ENCODE assay signal across 14 cellular contexts in the genomic region with DNA sequence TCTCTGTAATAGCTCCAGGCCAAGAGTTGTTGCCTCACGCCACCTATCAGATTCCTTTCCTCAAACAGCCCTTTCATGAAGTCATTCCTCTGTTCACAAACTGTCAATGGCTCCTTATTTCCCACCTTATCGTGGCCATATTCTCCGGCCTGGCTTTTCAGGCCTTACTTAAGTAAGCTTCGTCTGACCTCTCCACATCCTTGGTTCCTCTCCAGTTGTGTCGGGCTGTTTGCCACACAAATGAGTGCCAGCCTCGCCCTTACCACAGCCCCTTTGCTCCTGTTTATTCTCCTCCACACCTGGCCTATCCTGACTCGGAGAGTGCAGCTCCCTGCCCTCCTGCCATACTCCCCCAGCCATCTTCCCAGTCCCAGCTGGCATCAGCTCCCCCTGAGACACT. TPM values are rescaled to one million over a fixed set of nuclear protein-coding genes. Genes with fewer than 3 reads are reported as not detected.
DNase-seq lines count a peak whose midpoint lies in the region; ATAC-seq, FAIRE-seq and TF ChIP-seq lines count a peak whose summit lies in the region.
"Had no signal": no experiment of that assay in that cellular context is flagged by ENCODE, and none has a peak within 500 bp of the region (broad histone marks: within the 10 kb centered on the region; RNA-seq: fewer than 3 reads in every experiment).

No MANE protein-coding gene starts in this region.

- peak overlapping the region in 2 of 3 donors; percentile 66 to 80 for H3K27ac Mint-ChIP-seq in IgD-negative memory B cell
- peak overlapping the region; percentile 6 for H3K27ac Mint-ChIP-seq in osteocyte (ENCODE audit: unreplicated experiment)

- TF ChIP-seq CTCF in coronary artery (IDR thresholded peaks at IDR 0.05) (no peak), osteocyte (IDR thresholded peaks at IDR 0.05) (no peak)

- ATAC-seq in GM19467 (IDR thresholded peaks at IDR 0.05; ENCODE audit: unreplicated experiment) (no peak), HG03457 (IDR thresholded peaks at IDR 0.05; ENCODE audit: unreplicated experiment) (no peak)

- H3K27me3 Mint-ChIP-seq in IgD-negative memory B cell (no peaks in the 10 kb centered on the region), osteocyte (ENCODE audit: unreplicated experiment) (no peaks in the 10 kb centered on the region)

- no peaks in the 10 kb centered on the region for H3K9me3 ChIP-seq in BLaER1 treated with 17β-estradiol and CSF1 and Interleukin-3, amounts not matched to agents 10 nM and 100 nM (replicated peaks in 1 of 11)

- FAIRE-seq in frontal cortex (lab: Jason Lieb, UNC), result no peak
- FAIRE-seq: D721Med, endothelial cell of umbilical vein, H54 had no signal

- H3K27me3 ChIP-seq in BLaER1 treated with 17β-estradiol and CSF1 and Interleukin-3, amounts not matched to agents 10 nM and 100 nM, result no peaks in the 10 kb centered on the region

- H3K4me1 ChIP-seq in BLaER1 treated with 17β-estradiol and CSF1 and Interleukin-3, amounts not matched to agents 10 nM and 100 nM, result peaks cover 50 to 75% (median 66%) of the 10 kb centered on the region in 10 experiments

- H3K4me3 Mint-ChIP-seq in IgD-negative memory B cell (peak overlapping the region in 3 of 4 donors; percentile 73 to 87 (median 77)), osteocyte (ENCODE audit: unreplicated experiment) (peak overlapping the region; percentile 30)

- peak; percentile 69 for DNase-seq in coronary artery (ENCODE audit: low spot score)
- peak; percentile 42 for DNase-seq in osteocyte (ENCODE audit: extremely low spot score, unreplicated experiment)
- no peak for DNase-seq in frontal cortex (ENCODE audit: low spot score in 2 of 2)
- DNase-seq in HCEC 1CT, result no peak
- DNase-seq: hippocampal formation, NCI-H187 had no signal

- H3K36me3 ChIP-seq in BLaER1 treated with 17β-estradiol and CSF1 and Interleukin-3, amounts not matched to agents 10 nM and 100 nM, result peaks cover 25 to 47% (median 33%) of the 10 kb centered on the region in 11 experiments

- H3K27ac ChIP-seq in BLaER1 treated with 17β-estradiol and CSF1 and Interleukin-3, amounts not matched to agents 10 nM and 100 nM, result no peak overlapping the region
- no peak overlapping the region for H3K27ac ChIP-seq in coronary artery
- H3K27ac ChIP-seq: SK-N-MC had no signal

- no peak overlapping the region for H3K4me3 ChIP-seq in BLaER1 treated with 17β-estradiol and CSF1 and Interleukin-3, amounts not matched to agents 10 nM and 100 nM
- H3K4me3 ChIP-seq in coronary artery, result no peak overlapping the region
- H3K4me3 ChIP-seq: SK-N-MC had no signal

- H3K36me3 Mint-ChIP-seq in IgD-negative memory B cell, result peaks cover 3% of the 10 kb centered on the region
- peaks cover 9% of the 10 kb centered on the region for H3K36me3 Mint-ChIP-seq in osteocyte (ENCODE audit: unreplicated experiment)

- peak overlapping the region in 1 of 11 experiments; percentile 66; a peak in 1 of 22 replicates for H3K9ac ChIP-seq in BLaER1 treated with 17β-estradiol and CSF1 and Interleukin-3, amounts not matched to agents 10 nM and 100 nM

- H3K4me2 ChIP-seq in BLaER1 treated with 17β-estradiol and CSF1 and Interleukin-3, amounts not matched to agents 10 nM and 100 nM, result peak overlapping the region in 8 of 11 experiments; percentile 17 to 94 (median 75); a peak in 10 of 22 replicates

- H3K4me1 Mint-ChIP-seq in IgD-negative memory B cell, result peaks cover 12 to 25% (median 20%) of the 10 kb centered on the region in 3 donors
- H3K4me1 Mint-ChIP-seq in osteocyte (ENCODE audit: unreplicated experiment), result peaks cover 24% of the 10 kb centered on the region

- no peaks in the 10 kb centered on the region for H3K9me3 Mint-ChIP-seq in IgD-negative memory B cell
- H3K9me3 Mint-ChIP-seq in osteocyte (ENCODE audit: unreplicated experiment), result no peaks in the 10 kb centered on the region

- peaks cover 43 to 72% (median 58%) of the 10 kb centered on the region in 11 experiments; a peak in 21 of 22 replicates for H4K20me1 ChIP-seq in BLaER1 treated with 17β-estradiol and CSF1 and Interleukin-3, amounts not matched to agents 10 nM and 100 nM

RNA-seq across cellular contexts. Expression of gene TP53I13, which starts 2.0 kb away (rescaled TPM):
- 29.4 TPM for polyA plus RNA-seq in IgD-negative memory B cell
- total RNA-seq in osteocyte (42.0 and 43.1 TPM in 2 replicates), frontal cortex (4.9 TPM)

RNA-seq across cellular contexts. Expression of gene ABHD15, which starts 3.7 kb away (rescaled TPM):
- 11.7 TPM for polyA plus RNA-seq in IgD-negative memory B cell
- total RNA-seq in osteocyte (11.7 and 12.8 TPM in 2 replicates), frontal cortex (0.41 TPM)

RNA-seq across cellular contexts. Expression of gene GIT1, which starts 18.9 kb away (rescaled TPM):
- 8.6 TPM for polyA plus RNA-seq in IgD-negative memory B cell
- total RNA-seq in osteocyte, result 48.2 and 50.7 TPM in 2 replicates
- total RNA-seq in frontal cortex, result 30.6 TPM

RNA-seq across cellular contexts. Expression of gene ANKRD13B, which starts 22.4 kb away (rescaled TPM):
- not detected for polyA plus RNA-seq in IgD-negative memory B cell
- total RNA-seq in osteocyte (33.1 and 36.1 TPM in 2 replicates), frontal cortex (19.6 TPM)

RNA-seq across cellular contexts. Expression of gene CORO6, which starts 52.2 kb away (rescaled TPM):
- polyA plus RNA-seq in IgD-negative memory B cell, result not detected
- total RNA-seq in osteocyte, result 4.8 and 7.1 TPM in 2 replicates
- total RNA-seq in frontal cortex, result 0.82 TPM

Comparison
In these comparisons a context has a peak if more than half of its experiments do, and no peak if none do; other contexts are left out.
1. DNase-seq: peak in coronary artery (single experiment) and osteocyte (single experiment); none in frontal cortex (0 of 2) and HCEC 1CT (single experiment).